In the genomic region with DNA sequence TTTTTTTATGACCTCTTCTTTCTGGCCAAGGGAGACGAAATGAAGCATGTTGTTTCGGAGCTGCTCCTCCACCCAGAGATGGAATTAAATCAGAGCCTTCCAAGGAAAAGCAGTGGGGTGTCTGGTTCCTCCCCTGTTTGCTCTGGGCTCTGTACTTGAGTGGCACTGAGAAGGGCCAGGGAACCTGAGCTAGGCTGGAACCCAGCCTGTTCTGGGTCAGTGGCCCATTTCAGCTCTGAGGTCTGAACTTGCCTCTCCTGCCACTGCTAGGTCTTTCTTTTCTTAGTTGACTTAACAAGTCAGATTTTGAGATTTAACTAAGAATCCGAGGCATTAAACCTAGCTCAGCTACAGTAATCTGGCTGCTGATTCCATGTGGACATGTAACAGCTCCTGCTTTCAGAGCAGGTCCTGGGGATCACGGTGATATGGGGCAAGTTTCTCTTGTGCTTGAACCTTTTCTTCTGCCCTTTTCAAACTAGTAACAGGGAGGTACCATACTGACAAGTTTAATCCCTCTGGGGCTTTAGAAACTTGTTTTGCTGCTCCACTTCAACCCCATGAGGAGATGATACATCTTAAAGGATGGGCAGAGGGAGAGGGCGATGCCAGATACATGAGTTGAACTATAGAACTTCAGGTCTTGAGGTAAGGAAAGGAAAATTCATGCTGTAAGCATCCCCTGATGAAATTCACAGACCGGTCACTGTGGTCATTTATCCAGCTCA, we compare ENCODE assay signal across 26 cellular contexts.
"Had no signal": no experiment of that assay in that cellular context is flagged by ENCODE, and none has a peak within 500 bp of the region (broad histone marks: within the 10 kb centered on the region; RNA-seq: fewer than 3 reads in every experiment).

No MANE protein-coding gene starts in this region.

- H3K4me1 Mint-ChIP-seq: activated CD4-positive, alpha-beta T cell treated with anti-CD3 and anti-CD28 coated beads, Interleukin-2, amount 10 ng/mL, durations not matched to agents 7 days and 5 days had no signal

- H3K9ac ChIP-seq: SK-N-SH had no signal

- ATAC-seq: activated naive CD4-positive, alpha-beta T cell treated with anti-CD3 and anti-CD28 coated beads, Interleukin-2, amount 50 U/mL, for 72 hours; activated naive CD8-positive, alpha-beta T cell treated with anti-CD3 and anti-CD28 coated beads, Interleukin-2, amount 50 U/mL, for 24 hours; activated T-cell treated with anti-CD3 and anti-CD28 coated beads, Interleukin-2, amount 50 U/mL, for 4 hours; body of pancreas had no signal

- DNase-seq: activated CD4-positive, alpha-beta memory T cell treated with anti-CD3 and anti-CD28 coated beads for 36 hours; activated CD4-positive, alpha-beta T cell treated with anti-CD3 and anti-CD28 coated beads, Interleukin-2, amount 10 ng/mL, durations not matched to agents 7 days and 5 days; activated CD4-positive, CD25-positive, alpha-beta regulatory T cell; activated CD8-positive, alpha-beta memory T cell treated with anti-CD3 and anti-CD28 coated beads for 24 hours; activated effector memory CD4-positive, alpha-beta T cell treated with anti-CD3 and anti-CD28 coated beads, Interleukin-2, amount 50 U/mL, for 16 hours; activated naive CD4-positive, alpha-beta T cell treated with Interleukin-2 at 50 U/mL for 16 hours; activated naive CD8-positive, alpha-beta T cell treated with anti-CD3 and anti-CD28 coated beads, Interleukin-2, amount 50 U/mL, for 24 hours; activated T-cell treated with anti-CD3 and anti-CD28 coated beads, Interleukin-2, amount 50 U/mL, for 4 hours; amniotic stem cell; body of pancreas; MG63; MV-4-11; NCI-H1092 treated with DMSO at 0.1 percent for 48 hours; NCI-H1417 treated with DMSO at 0.1 percent for 48 hours; NCI-H1694; NCI-H2029 treated with DMSO at 0.1 percent for 48 hours; NCI-H345; NCI-H510A; NCI-H526 treated with DMSO at 0.1 percent for 48 hours; NCI-H82; SIG-M5; SK-N-SH; T-helper 1 cell had no signal

- H3K9me3 ChIP-seq: ascending aorta, body of pancreas, MG63, SK-N-SH had no signal

- H3K36me3 Mint-ChIP-seq: activated CD4-positive, alpha-beta memory T cell treated with anti-CD3 and anti-CD28 coated beads for 36 hours; activated naive CD4-positive, alpha-beta T cell treated with anti-CD3 and anti-CD28 coated beads, Interleukin-2, amount 50 U/mL, for 72 hours had no signal

- H3K27me3 Mint-ChIP-seq: activated CD4-positive, alpha-beta T cell treated with anti-CD3 and anti-CD28 coated beads, Interleukin-2, amount 10 ng/mL, durations not matched to agents 7 days and 5 days; activated naive CD8-positive, alpha-beta T cell treated with anti-CD3 and anti-CD28 coated beads, Interleukin-2, amount 50 U/mL, for 24 hours had no signal

- H3K36me3 ChIP-seq: ascending aorta, MG63 had no signal

- H3K4me1 ChIP-seq: ascending aorta, body of pancreas had no signal

- H3K27ac Mint-ChIP-seq: activated CD4-positive, alpha-beta memory T cell treated with anti-CD3 and anti-CD28 coated beads for 36 hours; activated CD4-positive, alpha-beta T cell treated with anti-CD3 and anti-CD28 coated beads, Interleukin-2, amount 10 ng/mL, durations not matched to agents 7 days and 5 days; activated naive CD4-positive, alpha-beta T cell treated with anti-CD3 and anti-CD28 coated beads, Interleukin-2, amount 50 U/mL, for 72 hours; activated naive CD8-positive, alpha-beta T cell treated with anti-CD3 and anti-CD28 coated beads, Interleukin-2, amount 50 U/mL, for 24 hours had no signal

- H3K27ac ChIP-seq: ascending aorta, body of pancreas, VCaP had no signal

- H3K9me3 Mint-ChIP-seq: activated CD4-positive, alpha-beta memory T cell treated with anti-CD3 and anti-CD28 coated beads for 36 hours; activated CD4-positive, alpha-beta T cell treated with anti-CD3 and anti-CD28 coated beads, Interleukin-2, amount 10 ng/mL, durations not matched to agents 7 days and 5 days; activated naive CD4-positive, alpha-beta T cell treated with anti-CD3 and anti-CD28 coated beads, Interleukin-2, amount 50 U/mL, for 72 hours; activated naive CD8-positive, alpha-beta T cell treated with anti-CD3 and anti-CD28 coated beads, Interleukin-2, amount 50 U/mL, for 24 hours; activated T-cell treated with anti-CD3 and anti-CD28 coated beads, Interleukin-2, amount 50 U/mL, for 4 hours had no signal

- H3K4me3 Mint-ChIP-seq: activated CD4-positive, alpha-beta memory T cell treated with anti-CD3 and anti-CD28 coated beads for 36 hours; activated CD4-positive, alpha-beta T cell treated with anti-CD3 and anti-CD28 coated beads, Interleukin-2, amount 10 ng/mL, durations not matched to agents 7 days and 5 days; activated naive CD8-positive, alpha-beta T cell treated with anti-CD3 and anti-CD28 coated beads, Interleukin-2, amount 50 U/mL, for 24 hours; activated T-cell treated with anti-CD3 and anti-CD28 coated beads, Interleukin-2, amount 50 U/mL, for 4 hours had no signal

- H3K4me3 ChIP-seq: ascending aorta, body of pancreas, MG63 had no signal

- H3K27me3 ChIP-seq: ascending aorta, body of pancreas, MG63 had no signal
